8 cellular contexts compared by ENCODE assay signal in genomic region chr6:39302669-39303424, GRCh38. TPM values are rescaled to one million over a fixed set of nuclear protein-coding genes. Genes with fewer than 3 reads are reported as not detected.
DNase-seq lines count a peak whose midpoint lies in the region; ATAC-seq and TF ChIP-seq lines count a peak whose summit lies in the region.

No MANE protein-coding gene starts in this region.

- no peak overlapping the region for H3K27ac ChIP-seq in SJSA1
- no peak overlapping the region for H3K27ac ChIP-seq in suprapubic skin

- H3K36me3 ChIP-seq in SJSA1 (no peaks in the 10 kb centered on the region), suprapubic skin (no peaks in the 10 kb centered on the region)

- DNase-seq in Caki2 (ENCODE audit: low read depth), result peak; percentile 63
- peak; percentile 48 for DNase-seq in LNCaP clone FGC (ENCODE audit: low read depth)
- DNase-seq in SJSA1 (ENCODE audit: low read depth in 1 of 2, low spot score in 2 of 2), result peak; percentile 37 to 65
- DNase-seq in activated gamma-delta T cell treated with anti-CD3 and anti-CD28 coated beads, Interleukin-2, amount 50 U/mL, for 16 hours (ENCODE audit: low read depth), result peak; percentile 81
- DNase-seq in germinal center (ENCODE audit: low spot score), result peak; percentile 89
- DNase-seq in osteocyte (ENCODE audit: extremely low spot score, unreplicated experiment), result peak; percentile 88
- DNase-seq in suprapubic skin (ENCODE audit: low spot score in 2 of 2), result peak; percentile 80 to 90

- TF ChIP-seq EP300 in suprapubic skin (IDR thresholded peaks at IDR 0.05), result no peak

- no peak overlapping the region for H3K4me3 Mint-ChIP-seq in osteocyte (ENCODE audit: unreplicated experiment)

- peaks cover 8% of the 10 kb centered on the region; the same call in 1 of the 2 replicates for H3K27me3 ChIP-seq in SJSA1 (replicated peaks)
- no peaks in the 10 kb centered on the region for H3K27me3 ChIP-seq in suprapubic skin

- H3K9me3 ChIP-seq in SJSA1 (replicated peaks), result no peaks in the 10 kb centered on the region
- H3K9me3 ChIP-seq in suprapubic skin, result no peaks in the 10 kb centered on the region

- 23% methylated on average over 3 of the region's 11 CpGs for WGBS in suprapubic skin

- no peaks in the 10 kb centered on the region; the same call in 1 of the 2 replicates for H3K4me1 ChIP-seq in SJSA1 (replicated peaks)
- peaks cover 7% of the 10 kb centered on the region for H3K4me1 ChIP-seq in suprapubic skin

- TF ChIP-seq CTCF in LNCaP clone FGC (IDR thresholded peaks at IDR 0.05; ENCODE audit: control insufficient read depth, extremely low read depth, insufficient read depth), result peak; percentile 99
- TF ChIP-seq CTCF in osteocyte (IDR thresholded peaks at IDR 0.05), result peak; percentile 87
- TF ChIP-seq CTCF in suprapubic skin (IDR thresholded peaks at IDR 0.05), result peak; percentile 63 to 87

- peaks cover 12% of the 10 kb centered on the region for H3K27me3 Mint-ChIP-seq in osteocyte (ENCODE audit: unreplicated experiment)

- TF ChIP-seq POLR2A in suprapubic skin (IDR thresholded peaks at IDR 0.05), result no peak

- no peaks in the 10 kb centered on the region for H3K36me3 Mint-ChIP-seq in osteocyte (ENCODE audit: unreplicated experiment)

- peak; percentile 92 for ATAC-seq in GM21528 (IDR thresholded peaks at IDR 0.05; ENCODE audit: low FRiP score, unreplicated experiment)

- H3K4me3 ChIP-seq in LNCaP clone FGC (ENCODE audit: low read depth, low read length) (no peak overlapping the region), SJSA1 (no peak overlapping the region), suprapubic skin (no peak overlapping the region)

- H3K27ac Mint-ChIP-seq in osteocyte (ENCODE audit: unreplicated experiment), result no peak overlapping the region

- peaks cover 6% of the 10 kb centered on the region for H3K4me1 Mint-ChIP-seq in osteocyte (ENCODE audit: unreplicated experiment)

- no peaks in the 10 kb centered on the region for H3K9me3 Mint-ChIP-seq in osteocyte (ENCODE audit: unreplicated experiment)

- in situ Hi-C loops in Caki2 (cut with HindIII; ENCODE audit: low pct_unique_long_range_greater_than_20kb, low sequenced_read_pairs), result no loop called here

RNA-seq across cellular contexts. Expression of gene KCNK17, which starts 11.4 kb away (rescaled TPM):
- total RNA-seq in Caki2 (2014; rRNA removed; shearing (Covaris generic); ENCODE audit: low replicate concordance), result not detected in 2 replicates
- not detected in 2 replicates for total RNA-seq in SJSA1 (2014; rRNA removed; shearing (Covaris generic))
- total RNA-seq in osteocyte (not detected in 2 replicates), suprapubic skin (not detected)

RNA-seq across cellular contexts. Expression of gene KCNK16, which starts 19.7 kb away (rescaled TPM):
- total RNA-seq in Caki2 (2014; rRNA removed; shearing (Covaris generic); ENCODE audit: low replicate concordance), result not detected in 2 replicates
- total RNA-seq in SJSA1 (2014; rRNA removed; shearing (Covaris generic)), result not detected in 2 replicates
- total RNA-seq in osteocyte (not detected in 2 replicates), suprapubic skin (not detected)
